8 cellular contexts compared by ENCODE assay signal in genomic region chr7:38369816-38370493, GRCh38.
DNase-seq lines count a peak whose midpoint lies in the region; FAIRE-seq and TF ChIP-seq lines count a peak whose summit lies in the region.

No MANE protein-coding gene starts in this region.

- H3K23me2 ChIP-seq in H9 (ENCODE audit: insufficient read length, low read depth, low read length, poor library complexity, severe bottlenecking): no peaks in the 10 kb centered on the region

- no peak overlapping the region for H3K56ac ChIP-seq in H9 (ENCODE audit: insufficient read length, low read depth, low read length)

- peak overlapping the region; percentile 34 for H3K4me3 ChIP-seq in Loucy (ENCODE audit: low read length, poor library complexity, severe bottlenecking)

- TF ChIP-seq CTCF in H9 (conservative IDR thresholded peaks at IDR 0.05) (peak; percentile 95), Loucy (conservative IDR thresholded peaks at IDR 0.05; ENCODE audit: low read length) (peak; percentile 87)

- no peak overlapping the region for H2BK5ac ChIP-seq in H9 (ENCODE audit: insufficient read length, low read length)

- H2AK5ac ChIP-seq in H9 (ENCODE audit: insufficient read length, low read length): no peak overlapping the region

- peaks cover 11 to 13% of the 10 kb centered on the region in 2 experiments for H3K4me1 Mint-ChIP-seq in H9
- peaks cover 45% of the 10 kb centered on the region for H3K4me1 Mint-ChIP-seq in activated naive CD4-positive, alpha-beta T cell treated with anti-CD3 and anti-CD28 coated beads, Interleukin-2, amount 10 ng/mL, durations not matched to agents 7 days and 5 days

- no peaks in the 10 kb centered on the region for H3K79me1 ChIP-seq in H9 (ENCODE audit: insufficient read depth, low read depth, low read length, poor library complexity, severe bottlenecking)

- H4K20me1 ChIP-seq in H9 (ENCODE audit: control insufficient read depth, insufficient read depth, insufficient read length): no peaks in the 10 kb centered on the region
- no peaks in the 10 kb centered on the region for H4K20me1 ChIP-seq in Loucy (ENCODE audit: insufficient read depth, low read length, poor library complexity, severe bottlenecking)

- H3F3A ChIP-seq in Loucy (ENCODE audit: low read depth): peaks cover 4% of the 10 kb centered on the region

- no peak overlapping the region for H3K14ac ChIP-seq in H9 (ENCODE audit: insufficient read depth, low read length)

- intact Hi-C loops in head of caudate nucleus (cut with DNase I) (loop anchor here (10.0 kb wide), 1 partner anchor 465 kb away; no protein-coding TSS in a partner anchor), posterior vena cava (cut with DNase I) (no loop called here)

- no peak overlapping the region for H3K23ac ChIP-seq in H9 (ENCODE audit: insufficient read length, low read depth, low read length)

- no peaks in the 10 kb centered on the region for H3K27me3 ChIP-seq in H9 (ENCODE audit: insufficient read depth, low read length)
- no peaks in the 10 kb centered on the region for H3K27me3 ChIP-seq in Loucy (ENCODE audit: insufficient read depth, low read length, poor library complexity, severe bottlenecking)

- no peak overlapping the region for H2BK15ac ChIP-seq in H9 (ENCODE audit: low read depth, low read length)

- no peaks in the 10 kb centered on the region for H3K9me2 ChIP-seq in Loucy (replicated peaks; ENCODE audit: low read depth, low read length)

- DNase-seq in GF-D8 (lab: John Stamatoyannopoulos, UW) (peak; percentile 93), H9 (peak; percentile 96), SK-MEL-5 (ENCODE audit: low read depth, low spot score) (peak; percentile 96), head of caudate nucleus (peak; percentile 64 to 94 (median 88)), posterior vena cava (ENCODE audit: low spot score) (peak; percentile 96), urothelium cell line (ENCODE audit: low spot score) (peak; percentile 73)
- DNase-seq in activated naive CD4-positive, alpha-beta T cell treated with anti-CD3 and anti-CD28 coated beads, Interleukin-2, amount 10 ng/mL, durations not matched to agents 7 days and 5 days: peak; percentile 77

- no peak overlapping the region for H3K9ac ChIP-seq in H9 (ENCODE audit: extremely low read depth, insufficient read length, low read length)
- peak overlapping the region; percentile 60 for H3K9ac ChIP-seq in Loucy (ENCODE audit: low read depth, low read length, poor library complexity, severe bottlenecking)

- no peak overlapping the region for H2BK12ac ChIP-seq in H9 (ENCODE audit: insufficient read length, low read depth, low read length)

- WGBS in H9 (ENCODE audit: extremely low coverage, insufficient read length, low lambda C conversion rate): no CpG with 5 or more reads among the region's 8 CpGs

- H2AFZ ChIP-seq in H9 (ENCODE audit: low read length) (no peak overlapping the region), Loucy (ENCODE audit: low read length) (peak overlapping the region; percentile 94)

- no peaks in the 10 kb centered on the region for H3K27me3 Mint-ChIP-seq in H9 (ENCODE audit: low read depth)
- no peaks in the 10 kb centered on the region for H3K27me3 Mint-ChIP-seq in activated naive CD4-positive, alpha-beta T cell treated with anti-CD3 and anti-CD28 coated beads, Interleukin-2, amount 10 ng/mL, durations not matched to agents 7 days and 5 days

- no peaks in the 10 kb centered on the region for H3K9me3 Mint-ChIP-seq in H9
- no peaks in the 10 kb centered on the region for H3K9me3 Mint-ChIP-seq in activated naive CD4-positive, alpha-beta T cell treated with anti-CD3 and anti-CD28 coated beads, Interleukin-2, amount 10 ng/mL, durations not matched to agents 7 days and 5 days

- in situ Hi-C loops in SK-MEL-5 (cut with HindIII; ENCODE audit: low pct_unique_long_range_greater_than_20kb, low sequenced_read_pairs): no loop called here

- no peak overlapping the region for H3K4ac ChIP-seq in H9 (ENCODE audit: low read depth, low read length)

- H3K18ac ChIP-seq in H9 (ENCODE audit: insufficient read length, low read depth, low read length): peak overlapping the region; percentile 61

- H2BK20ac ChIP-seq in H9 (ENCODE audit: low read depth, low read length, poor library complexity, severe bottlenecking): no peak overlapping the region

- H3K79me2 ChIP-seq in H9 (ENCODE audit: insufficient read depth, low read length): no peaks in the 10 kb centered on the region
- H3K79me2 ChIP-seq in Loucy (ENCODE audit: insufficient read depth, low read length): no peaks in the 10 kb centered on the region

- H3T11ph ChIP-seq in H9 (ENCODE audit: low read length): no peak overlapping the region

- peaks cover 0 to 4% (median 0%) of the 10 kb centered on the region in 3 experiments; a peak in 1 of 7 replicates for H3K36me3 Mint-ChIP-seq in H9 (ENCODE audit: insufficient read depth in 1 of 3, low read depth in 3 of 3)
- H3K36me3 Mint-ChIP-seq in activated naive CD4-positive, alpha-beta T cell treated with anti-CD3 and anti-CD28 coated beads, Interleukin-2, amount 10 ng/mL, durations not matched to agents 7 days and 5 days: peaks cover 3% of the 10 kb centered on the region

- H4K5ac ChIP-seq in H9 (ENCODE audit: insufficient read length, low read depth, low read length): no peak overlapping the region

- H3K27ac ChIP-seq in H9 (ENCODE audit: insufficient read length, low read depth, low read length): no peak overlapping the region

- no peak overlapping the region for H2BK120ac ChIP-seq in H9 (ENCODE audit: low read depth, low read length, poor library complexity, severe bottlenecking)

- H3K27ac Mint-ChIP-seq in H9: peak overlapping the region in 2 of 3 experiments; percentile 34 to 57; a peak in 2 of 7 replicates
- peak overlapping the region; percentile 3 for H3K27ac Mint-ChIP-seq in activated naive CD4-positive, alpha-beta T cell treated with anti-CD3 and anti-CD28 coated beads, Interleukin-2, amount 10 ng/mL, durations not matched to agents 7 days and 5 days

- FAIRE-seq in urothelium cell line (lab: Jason Lieb, UNC): no peak

- no peaks in the 10 kb centered on the region for H3K9me3 ChIP-seq in H9 (ENCODE audit: control insufficient read depth, low read depth, low read length)
- H3K9me3 ChIP-seq in Loucy (ENCODE audit: insufficient read depth, low read depth, low read length): no peaks in the 10 kb centered on the region

- peak overlapping the region in 1 of 2 experiments; percentile 47; a peak in 3 of 5 replicates for H3K4me3 Mint-ChIP-seq in H9
- H3K4me3 Mint-ChIP-seq in activated naive CD4-positive, alpha-beta T cell treated with anti-CD3 and anti-CD28 coated beads, Interleukin-2, amount 10 ng/mL, durations not matched to agents 7 days and 5 days: no peak overlapping the region

- H3K4me1 ChIP-seq in H9 (ENCODE audit: insufficient read depth, low read length): no peaks in the 10 kb centered on the region
- peaks cover 34% of the 10 kb centered on the region for H3K4me1 ChIP-seq in Loucy (ENCODE audit: insufficient read depth, low read length, poor library complexity, severe bottlenecking)

- no peak overlapping the region for H4K8ac ChIP-seq in H9 (replicated peaks; ENCODE audit: insufficient read length, low read depth, low read length)

- CTCF ChIA-PET in activated naive CD4-positive, alpha-beta T cell treated with anti-CD3 and anti-CD28 coated beads, Interleukin-2, amount 10 ng/mL, durations not matched to agents 7 days and 5 days (lab: Charles Lee): interaction anchor here (0.6 to 11.9 kb wide), 23 partner anchors 8 to 468 kb away, joined by 3 to 285 read pairs (median 6); no protein-coding TSS in a partner anchor

- H3K36me3 ChIP-seq in Loucy (ENCODE audit: insufficient read depth, low read length): no peaks in the 10 kb centered on the region

- H3K4me2 ChIP-seq in H9 (ENCODE audit: insufficient read depth, insufficient read length, low read length) (peak overlapping the region; percentile 18), Loucy (ENCODE audit: low read depth, low read length, poor library complexity, severe bottlenecking) (peak overlapping the region; percentile 61)

- no peak overlapping the region for H4K91ac ChIP-seq in H9 (ENCODE audit: insufficient read length, low read depth, low read length)
